ENCODE assay signal across 8 cellular contexts in the genomic region with DNA sequence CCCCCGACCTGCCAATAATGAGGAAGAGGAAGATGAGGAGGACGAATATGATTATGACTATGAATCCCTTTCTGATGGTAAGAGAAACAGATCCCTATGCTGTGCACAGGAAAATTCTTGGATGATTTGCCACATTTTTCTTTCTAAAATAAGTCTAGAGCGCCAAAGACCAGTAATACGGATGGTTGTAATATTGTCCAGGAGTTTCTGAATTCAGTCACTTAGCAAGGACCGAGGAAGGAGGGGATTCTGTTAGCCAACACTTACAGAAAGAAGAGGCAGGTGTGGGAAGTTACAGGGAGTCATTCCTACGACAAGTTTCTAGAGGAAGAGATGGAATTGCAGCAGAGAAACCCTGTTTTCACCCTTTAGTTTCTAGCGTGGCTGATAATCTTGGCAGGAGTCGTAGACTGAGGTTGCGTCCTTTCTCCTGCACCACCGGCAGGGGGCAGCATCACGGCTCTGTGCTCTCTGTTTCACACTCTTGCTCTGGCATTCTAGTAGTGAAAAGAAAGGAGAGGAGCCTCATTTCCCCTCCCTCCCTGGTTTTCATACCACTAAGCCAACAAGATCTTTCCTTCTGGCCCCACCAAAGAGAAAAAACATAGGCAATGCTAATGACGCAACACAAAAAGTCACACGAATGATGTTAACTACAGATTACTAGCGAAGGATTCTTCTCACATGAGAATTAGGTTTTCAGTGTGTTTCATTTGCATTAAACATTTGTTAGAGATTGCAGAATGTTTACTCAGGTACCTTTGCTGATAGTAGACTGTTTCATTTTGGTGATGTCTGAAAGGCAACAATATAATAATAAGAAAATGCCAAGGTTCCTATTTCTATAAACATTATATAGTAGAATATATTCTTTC.
A peak's percentile ranks its signal among the peaks of the same experiment; 100 is the strongest.
DNase-seq lines count a peak whose midpoint lies in the region; ATAC-seq, FAIRE-seq and TF ChIP-seq lines count a peak whose summit lies in the region.

No MANE protein-coding gene starts in this region.

- H3K4me1 Mint-ChIP-seq in type B pancreatic cell (ENCODE audit: unreplicated experiment) = no peaks in the 10 kb centered on the region

- peak overlapping the region; percentile 99 for H2AFZ ChIP-seq in OCI-LY3 (ENCODE audit: low read depth, low read length)
- H2AFZ ChIP-seq in osteoblast (ENCODE audit: low read length) = peak overlapping the region; percentile 30

- H3K9ac ChIP-seq in OCI-LY3 (ENCODE audit: low read length) = peak overlapping the region; percentile 52

- H3K4me3 ChIP-seq in A549 = no peak overlapping the region
- H3K4me3 ChIP-seq in OCI-LY3 (ENCODE audit: low read length) = peak overlapping the region; percentile 73
- H3K4me3 ChIP-seq in fibroblast of pulmonary artery (replicated peaks; ENCODE audit: low read depth, low read length) = no peak overlapping the region
- no peak overlapping the region for H3K4me3 ChIP-seq in osteoblast (ENCODE audit: insufficient read depth, low read length)

- DNase-seq in A549 (ENCODE audit: low read depth in 1 of 2, low spot score in 1 of 2) = peak; percentile 34 to 55
- peak; percentile 36 for DNase-seq in GM13976 (ENCODE audit: low spot score)
- DNase-seq in activated T-cell treated with anti-CD3 and anti-CD28 coated beads for 4 hours = peak; percentile 30
- DNase-seq in fibroblast of pulmonary artery (ENCODE audit: low read depth) = peak; percentile 73
- DNase-seq in osteoblast (ENCODE audit: insufficient read length, low spot score, missing footprints) = peak; percentile 10
- DNase-seq in type B pancreatic cell (ENCODE audit: extremely low spot score, unreplicated experiment) = no peak

- TF ChIP-seq EP300 in A549 (IDR thresholded peaks at IDR 0.05) = no peak

- H3K9me3 ChIP-seq in A549 (no peaks in the 10 kb centered on the region), OCI-LY3 (ENCODE audit: insufficient read depth, low read length) (no peaks in the 10 kb centered on the region), osteoblast (ENCODE audit: low read depth, low read length) (no peaks in the 10 kb centered on the region)

- FAIRE-seq in A549 (lab: Jason Lieb, UNC) = peak; percentile 79

- WGBS in A549 (ENCODE audit: missing lambda C conversion rate) = 58% methylated on average over 14 of the region's 14 CpGs

- no peak overlapping the region for H3K27ac ChIP-seq in A549
- H3K27ac ChIP-seq in OCI-LY3 (ENCODE audit: low read length) = no peak overlapping the region
- no peak overlapping the region for H3K27ac ChIP-seq in osteoblast (ENCODE audit: low read depth, low read length)

- ATAC-seq in A549 (peak; percentile 92 to 95), HG03095 (IDR thresholded peaks at IDR 0.05; ENCODE audit: unreplicated experiment) (peak; percentile 72)

- POLR2A ChIA-PET in A549 (lab: Yijun Ruan, JAX) = no interaction called here

- in situ Hi-C loops in GM13976 (cut with MboI; ENCODE audit: low sequenced_read_pairs, unreplicated experiment) = loop anchor here (10.0 kb wide), 1 partner anchor 165 kb away; no protein-coding TSS in a partner anchor

- no peaks in the 10 kb centered on the region for H3K36me3 ChIP-seq in OCI-LY3 (replicated peaks; ENCODE audit: low read depth, low read length)
- no peaks in the 10 kb centered on the region for H3K36me3 ChIP-seq in osteoblast (ENCODE audit: insufficient read depth, low read length)

- H3K4me2 ChIP-seq in A549 (peak overlapping the region; percentile 23; the same call in 1 of the 3 replicates), OCI-LY3 (ENCODE audit: low read length) (peak overlapping the region; percentile 96), osteoblast (ENCODE audit: insufficient read depth, low read length) (peak overlapping the region; percentile 10)

- no peaks in the 10 kb centered on the region for H3K27me3 Mint-ChIP-seq in type B pancreatic cell

- H3K4me1 ChIP-seq in A549 (0 out of 3 replicates have a peak, but pooled peaks cover 3% of the 10 kb centered on the region), OCI-LY3 (ENCODE audit: low read length) (0 out of 2 replicates have a peak, but pooled peaks cover 4% of the 10 kb centered on the region), osteoblast (ENCODE audit: insufficient read depth, low read length) (no peaks in the 10 kb centered on the region)

- no peaks in the 10 kb centered on the region for H3K27me3 ChIP-seq in OCI-LY3 (ENCODE audit: low read depth, low read length)
- no peaks in the 10 kb centered on the region for H3K27me3 ChIP-seq in osteoblast (ENCODE audit: insufficient read depth, low read length)

- H3K79me2 ChIP-seq in OCI-LY3 (ENCODE audit: low read length) (no peaks in the 10 kb centered on the region), osteoblast (ENCODE audit: insufficient read depth, low read length) (no peaks in the 10 kb centered on the region)

- no peaks in the 10 kb centered on the region for H3K9me3 Mint-ChIP-seq in type B pancreatic cell

- CTCF ChIA-PET in A549 (lab: Yijun Ruan, JAX) = interaction anchor here (0.9 to 1.4 kb wide), 3 partner anchors 14 to 204 kb away, joined by 3 to 5 read pairs (median 4); no protein-coding TSS in a partner anchor

- no peak for TF ChIP-seq POLR2A in A549 (IDR thresholded peaks at IDR 0.05; ENCODE audit: low read length)

- H4K20me1 ChIP-seq in OCI-LY3 (ENCODE audit: insufficient read depth, low read length) (no peaks in the 10 kb centered on the region), osteoblast (ENCODE audit: insufficient read depth, low read length) (no peaks in the 10 kb centered on the region)

- H3K36me3 Mint-ChIP-seq in type B pancreatic cell = no peaks in the 10 kb centered on the region

- H3K27ac Mint-ChIP-seq in type B pancreatic cell = no peak overlapping the region

- H3K4me3 Mint-ChIP-seq in type B pancreatic cell = no peak overlapping the region

- TF ChIP-seq RAD21 in A549 (conservative IDR thresholded peaks at IDR 0.05 in 1 of 2, IDR thresholded peaks at IDR 0.05 in 1 of 2) = peak; percentile 53 to 60

- TF ChIP-seq CTCF in A549 (IDR thresholded peaks at IDR 0.05) (peak; percentile 90), GM13976 (IDR thresholded peaks at IDR 0.05; ENCODE audit: borderline replicate concordance, control extremely low read depth, extremely low read depth, insufficient read depth, missing control alignments) (peak; percentile 96), OCI-LY3 (IDR thresholded peaks at IDR 0.05; ENCODE audit: low read depth, low read length) (peak; percentile 79), fibroblast of pulmonary artery (IDR thresholded peaks at IDR 0.05; ENCODE audit: low read length, missing control alignments) (peak; percentile 99), osteoblast (IDR thresholded peaks at IDR 0.05; ENCODE audit: extremely low read depth, low read depth, low read length) (peak; percentile 99), type B pancreatic cell (conservative IDR thresholded peaks at IDR 0.05) (peak; percentile 91)

TF ChIP-seq in A549, 52 proteins besides CTCF, POLR2A, EP300 and RAD21:
- no peak for TF ChIP-seq CHD2 (IDR thresholded peaks at IDR 0.05; ENCODE audit: low read length, partially characterized antibody)
- no peak for TF ChIP-seq NPAS2 (CRISPR knock-in tag; IDR thresholded peaks at IDR 0.05; ENCODE audit: borderline replicate concordance)
- TF ChIP-seq SREBF2 (IDR thresholded peaks at IDR 0.05) = no peak
- no peak for TF ChIP-seq JUN (IDR thresholded peaks at IDR 0.05)
- no peak for TF ChIP-seq CBX2 (IDR thresholded peaks at IDR 0.05; ENCODE audit: borderline replicate concordance, low read depth)
- TF ChIP-seq SMC3 (IDR thresholded peaks at IDR 0.05) = peak; percentile 71
- TF ChIP-seq FOSB (CRISPR knock-in tag; IDR thresholded peaks at IDR 0.05) = no peak
- no peak for TF ChIP-seq MAZ (IDR thresholded peaks at IDR 0.05; ENCODE audit: borderline replicate concordance, low read depth, low read length)
- no peak for TF ChIP-seq ZSCAN20 (CRISPR knock-in tag; IDR thresholded peaks at IDR 0.05)

Comparison
In these comparisons a context has a peak if more than half of its experiments do, and no peak if none do; other contexts are left out.
1. H3K4me2 ChIP-seq: peak in every context shown above with its lines; median percentile 96 in OCI-LY3; 23 in A549; 10 in osteoblast.